12 cellular contexts compared by ENCODE assay signal in the genomic region with DNA sequence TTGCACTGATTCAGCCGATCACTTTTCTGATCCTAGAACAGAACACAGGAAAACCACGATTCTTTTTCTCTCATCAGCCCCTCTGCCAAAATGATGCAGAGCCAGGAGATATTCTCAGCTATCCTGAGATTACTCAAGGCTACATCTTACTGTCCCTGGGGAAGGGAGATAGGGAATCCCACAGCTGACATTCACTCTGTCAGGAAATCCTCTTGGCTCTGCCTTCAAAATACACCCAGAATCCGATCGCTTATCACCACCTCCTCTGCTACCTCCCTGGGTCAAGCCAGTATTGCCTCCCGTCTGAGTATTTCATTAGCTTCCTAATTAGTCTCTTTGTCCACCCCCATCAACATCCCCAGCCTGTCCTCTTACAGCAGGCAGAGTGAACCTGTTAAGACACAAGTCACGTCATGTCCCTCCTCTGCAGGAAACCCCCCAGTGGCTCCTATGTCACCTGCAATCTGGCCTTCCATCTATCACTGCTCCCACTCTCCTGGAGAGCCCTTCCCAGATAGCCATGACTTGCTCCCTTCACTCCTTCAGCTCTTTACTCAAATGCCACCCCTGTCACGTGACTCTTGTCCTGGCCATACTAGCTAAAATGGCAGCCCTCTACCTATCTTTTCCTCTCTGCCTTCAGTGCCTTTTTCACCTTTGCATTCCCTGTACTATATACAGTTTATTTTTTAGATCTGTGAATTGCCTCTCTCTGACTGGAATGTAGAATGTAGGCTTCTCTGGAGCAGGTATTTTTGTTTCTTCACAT.
DNase-seq lines count a peak whose midpoint lies in the region; ATAC-seq, FAIRE-seq and TF ChIP-seq lines count a peak whose summit lies in the region.
"Had no signal": no experiment of that assay in that cellular context is flagged by ENCODE, and none has a peak within 500 bp of the region (broad histone marks: within the 10 kb centered on the region; RNA-seq: fewer than 3 reads in every experiment).

No MANE protein-coding gene starts in this region.

- dilution Hi-C loops in keratinocyte (cut with MboI; ENCODE audit: extremely low pct_ligation_motif_present, low sequenced_read_pairs): loop anchor here (25.0 kb wide), 1 partner anchor 392 kb away; no protein-coding TSS in a partner anchor

- TF ChIP-seq CTCF in cardiac fibroblast (IDR thresholded peaks at IDR 0.05; ENCODE audit: low read depth, low read length): no peak
- TF ChIP-seq CTCF in keratinocyte (optimal IDR thresholded peaks at IDR 0.05 in 1 of 3, IDR thresholded peaks at IDR 0.05 in 1 of 3, conservative IDR thresholded peaks at IDR 0.05 in 1 of 3; ENCODE audit: extremely low read depth in 1 of 3, insufficient read depth in 2 of 3, low read length in 3 of 3): no peak

- H3K4me3 ChIP-seq in cardiac fibroblast (replicated peaks in 1 of 2; ENCODE audit: low read depth in 2 of 2, low read length in 2 of 2) (no peak overlapping the region), keratinocyte (ENCODE audit: control insufficient read depth in 2 of 3, extremely low read depth in 1 of 3, insufficient read depth in 2 of 3, low read depth in 1 of 3, low read length in 3 of 3) (no peak overlapping the region)

- peak overlapping the region; percentile 22 for H2AFZ ChIP-seq in keratinocyte (ENCODE audit: control insufficient read depth, low read length)

- H3K4me1 Mint-ChIP-seq in stimulated activated effector memory CD8-positive, alpha-beta T cell treated with anti-CD3 and anti-CD28 coated beads, Interleukin-12 subunit alpha, Interleukin-12 subunit beta, amount 100 ng/mL, for 72 hours: peaks cover 14% of the 10 kb centered on the region

- no peaks in the 10 kb centered on the region for H3K79me2 ChIP-seq in keratinocyte (ENCODE audit: control insufficient read depth, insufficient read depth, low read length)

- ATAC-seq in stimulated activated effector memory CD8-positive, alpha-beta T cell treated with anti-CD3 and anti-CD28 coated beads, Interleukin-12 subunit alpha, Interleukin-12 subunit beta, amount 100 ng/mL, for 72 hours: no peak
- ATAC-seq in HG03432 (IDR thresholded peaks at IDR 0.05; ENCODE audit: unreplicated experiment): no peak
- ATAC-seq: activated CD4-positive, CD25-positive, alpha-beta regulatory T cell treated with anti-CD3 and anti-CD28 coated beads, Interleukin-2, amount 50 U/mL, for 24 hours had no signal

- no peak for DNase-seq in H54 (ENCODE audit: insufficient read length, low spot score)
- peak; percentile 30 to 65 for DNase-seq in cardiac fibroblast (ENCODE audit: low read depth in 2 of 2)
- DNase-seq in keratinocyte (ENCODE audit: low read depth, low spot score): no peak
- no peak for DNase-seq in stimulated activated effector memory CD8-positive, alpha-beta T cell treated with anti-CD3 and anti-CD28 coated beads, Interleukin-12 subunit alpha, Interleukin-12 subunit beta, amount 100 ng/mL, for 72 hours (ENCODE audit: low spot score in 2 of 2)
- DNase-seq in stimulated activated CD4-positive, alpha-beta T cell treated with anti-CD3 and anti-CD28 coated beads, Interleukin-4, amount 100 ng/mL, for 1 hour: no peak
- DNase-seq in A172 (ENCODE audit: low spot score): no peak
- DNase-seq in GM19240 (ENCODE audit: insufficient read length, low spot score): no peak
- DNase-seq: DMS79, hippocampal formation had no signal

- H3K4me1 ChIP-seq in keratinocyte (ENCODE audit: control insufficient read depth, extremely low read depth, insufficient read depth, low read length): peaks cover 28% of the 10 kb centered on the region

- no peaks in the 10 kb centered on the region for H3K27me3 ChIP-seq in keratinocyte (ENCODE audit: control insufficient read depth, extremely low read depth, insufficient read depth, low read length)

- peak overlapping the region; percentile 11 for H3K27ac ChIP-seq in keratinocyte (ENCODE audit: control insufficient read depth, insufficient read depth, low read length)

- peak overlapping the region; percentile 47 for H3K4me2 ChIP-seq in keratinocyte (ENCODE audit: control insufficient read depth, extremely low read depth, insufficient read depth, low read depth, low read length)

- no peak overlapping the region for H3K4me3 Mint-ChIP-seq in stimulated activated effector memory CD8-positive, alpha-beta T cell treated with anti-CD3 and anti-CD28 coated beads, Interleukin-12 subunit alpha, Interleukin-12 subunit beta, amount 100 ng/mL, for 72 hours
- H3K4me3 Mint-ChIP-seq: activated naive CD4-positive, alpha-beta T cell treated with anti-CD3 and anti-CD28 coated beads, Interleukin-2, amount 50 U/mL, for 24 hours had no signal

- H3K9me3 ChIP-seq in keratinocyte (ENCODE audit: control insufficient read depth, low read depth, low read length): no peaks in the 10 kb centered on the region

- H3K9me1 ChIP-seq in keratinocyte (ENCODE audit: control insufficient read depth, extremely low read depth, insufficient read depth, low read length): no peaks in the 10 kb centered on the region

- peak; percentile 50 for FAIRE-seq in H54 (lab: Jason Lieb, UNC)
- FAIRE-seq in keratinocyte (lab: Jason Lieb, UNC): peak; percentile 64

- peaks cover 0 to 4% of the 10 kb centered on the region in 2 experiments for H3K36me3 ChIP-seq in keratinocyte (ENCODE audit: control insufficient read depth in 2 of 2, extremely low read depth in 1 of 2, insufficient read depth in 2 of 2, low read length in 2 of 2)

- H3K36me3 Mint-ChIP-seq in stimulated activated effector memory CD8-positive, alpha-beta T cell treated with anti-CD3 and anti-CD28 coated beads, Interleukin-12 subunit alpha, Interleukin-12 subunit beta, amount 100 ng/mL, for 72 hours: peaks cover 39% of the 10 kb centered on the region

- TF ChIP-seq POLR2A in H54 (IDR thresholded peaks at IDR 0.05; ENCODE audit: low read depth, low read length): no peak

- peak overlapping the region; percentile 28 for H3K9ac ChIP-seq in keratinocyte (ENCODE audit: control insufficient read depth, extremely low read depth, insufficient read depth, low read length)

- H4K20me1 ChIP-seq in keratinocyte (ENCODE audit: control insufficient read depth, extremely low read depth, insufficient read depth, low read length): no peaks in the 10 kb centered on the region

- peak overlapping the region; percentile 44 for H3K27ac Mint-ChIP-seq in stimulated activated effector memory CD8-positive, alpha-beta T cell treated with anti-CD3 and anti-CD28 coated beads, Interleukin-12 subunit alpha, Interleukin-12 subunit beta, amount 100 ng/mL, for 72 hours
- H3K27ac Mint-ChIP-seq: activated naive CD4-positive, alpha-beta T cell treated with anti-CD3 and anti-CD28 coated beads, Interleukin-2, amount 50 U/mL, for 24 hours had no signal

- no peaks in the 10 kb centered on the region for H3K9me3 Mint-ChIP-seq in stimulated activated effector memory CD8-positive, alpha-beta T cell treated with anti-CD3 and anti-CD28 coated beads, Interleukin-12 subunit alpha, Interleukin-12 subunit beta, amount 100 ng/mL, for 72 hours
- H3K9me3 Mint-ChIP-seq: activated naive CD4-positive, alpha-beta T cell treated with anti-CD3 and anti-CD28 coated beads, Interleukin-2, amount 50 U/mL, for 24 hours had no signal

Comparison
In these comparisons a context has a peak if more than half of its experiments do, and no peak if none do; other contexts are left out.
1. DNase-seq: peak in cardiac fibroblast (2 of 2); none in H54 (single experiment), keratinocyte (single experiment), stimulated activated effector memory CD8-positive, alpha-beta T cell treated with anti-CD3 and anti-CD28 coated beads, Interleukin-12 subunit alpha, Interleukin-12 subunit beta, amount 100 ng/mL, for 72 hours (0 of 2), stimulated activated CD4-positive, alpha-beta T cell treated with anti-CD3 and anti-CD28 coated beads, Interleukin-4, amount 100 ng/mL, for 1 hour (single experiment), A172 (single experiment) and GM19240 (single experiment).